Comparison of ENCODE assay signal across 19 cellular contexts in genomic region chr6:29227235-29227634, GRCh38. TPM values are rescaled to one million over a fixed set of nuclear protein-coding genes. Genes with fewer than 3 reads are reported as not detected.
DNase-seq lines count a peak whose midpoint lies in the region; ATAC-seq and TF ChIP-seq lines count a peak whose summit lies in the region.
"Had no signal": no experiment of that assay in that cellular context is flagged by ENCODE, and none has a peak within 500 bp of the region (broad histone marks: within the 10 kb centered on the region; RNA-seq: fewer than 3 reads in every experiment).

No MANE protein-coding gene starts in this region.

- no peaks in the 10 kb centered on the region for H3K9me2 ChIP-seq in HCT116 (ENCODE audit: insufficient read depth)
- H3K9me2 ChIP-seq: SK-N-SH had no signal

- H3K9ac ChIP-seq in HCT116 (ENCODE audit: low read length): no peak overlapping the region
- H3K9ac ChIP-seq: SK-N-SH had no signal

- no peak overlapping the region for H2AFZ ChIP-seq in HCT116 (ENCODE audit: low read depth, low read length, poor library complexity, severe bottlenecking)

- intact Hi-C loops in HCT116 (cut with micrococcal nuclease) (loop anchor here (2.0 kb wide), 2 partner anchors 388 to 540 kb away; no protein-coding TSS in a partner anchor), aorta (cut with DNase I) (no loop called here)

- H3K79me2 ChIP-seq in HCT116 (ENCODE audit: insufficient read depth, low read length): no peaks in the 10 kb centered on the region

- no peaks in the 10 kb centered on the region for H3K9me3 Mint-ChIP-seq in stimulated activated naive B cell treated with anti-CD40 and anti-IgM and Interleukin-4, amounts not matched to agents 10 μg/mL and 1 μg/mL and 100 μg/mL, for 72 hours

- 72 to 75% methylated on average over 5 of the region's 5 CpGs for WGBS in aorta, 2 donors

- H3K36me3 ChIP-seq in HCT116 (ENCODE audit: control insufficient read depth in 1 of 2, insufficient read depth in 2 of 2, low read length in 2 of 2) (no peaks in the 10 kb centered on the region), WERI-Rb-1 (no peaks in the 10 kb centered on the region), aorta (ENCODE audit: control insufficient read depth in 1 of 2, insufficient read depth in 2 of 2, low read length in 1 of 2) (no peaks in the 10 kb centered on the region)

- ATAC-seq in HCT116 (no peak), left lobe of liver (peak; percentile 62), GM19397 (IDR thresholded peaks at IDR 0.05; ENCODE audit: unreplicated experiment) (no peak), HG02981 (IDR thresholded peaks at IDR 0.05; ENCODE audit: unreplicated experiment) (no peak), aorta (ENCODE audit: low FRiP score) (no peak)
- no peak for ATAC-seq in stimulated activated naive B cell treated with anti-CD40 and anti-IgM and Interleukin-4, amounts not matched to agents 10 μg/mL and 1 μg/mL and 100 μg/mL, for 72 hours (replicated peaks)

- H3K4me3 Mint-ChIP-seq in stimulated activated naive B cell treated with anti-CD40 and anti-IgM and Interleukin-4, amounts not matched to agents 10 μg/mL and 1 μg/mL and 100 μg/mL, for 72 hours: no peak overlapping the region
- H3K4me3 Mint-ChIP-seq: HFFc6 had no signal

- no TSS peak for BruUV-seq in HCT116 (replicated peaks; lab: Mats Ljungman, UMichigan)

- DNase-seq in Daoy (ENCODE audit: low read depth): peak; percentile 30
- no peak for DNase-seq in HCT116 (ENCODE audit: low read depth, low spot score)
- no peak for DNase-seq in WERI-Rb-1
- no peak for DNase-seq in left lobe of liver (ENCODE audit: low spot score)
- no peak for DNase-seq in aorta
- DNase-seq in stimulated activated naive B cell treated with anti-CD40 and anti-IgM and Interleukin-4, amounts not matched to agents 10 μg/mL and 1 μg/mL and 100 μg/mL, for 72 hours: no peak
- DNase-seq: COR-L47, GOT3, HFFc6, MV-4-11, NCI-H1436 treated with DMSO at 0.1 percent for 48 hours, NCI-H2029 treated with DMSO at 0.1 percent for 48 hours, NCI-H510A, NCI-H774, Right ventricle myocardium superior, SK-N-SH had no signal

- H3K4me1 ChIP-seq in HCT116 (ENCODE audit: control insufficient read depth in 1 of 2, insufficient read depth in 2 of 2, low read length in 2 of 2) (no peaks in the 10 kb centered on the region), aorta (ENCODE audit: control insufficient read depth in 1 of 2, insufficient read depth in 2 of 2, low read length in 2 of 2) (no peaks in the 10 kb centered on the region)

- H3K9me3 ChIP-seq in HCT116 (ENCODE audit: control insufficient read depth in 1 of 2, insufficient read depth in 1 of 2, low read depth in 1 of 2, low read length in 2 of 2) (no peaks in the 10 kb centered on the region), WERI-Rb-1 (ENCODE audit: severe bottlenecking) (peaks cover 4% of the 10 kb centered on the region), aorta (ENCODE audit: control insufficient read depth, low read length) (peaks cover 2% of the 10 kb centered on the region)
- H3K9me3 ChIP-seq: SK-N-SH had no signal

- TF ChIP-seq CTCF in HCT116 (IDR thresholded peaks at IDR 0.05 in 2 of 3, conservative IDR thresholded peaks at IDR 0.05 in 1 of 3; ENCODE audit: borderline replicate concordance in 1 of 3, insufficient read depth in 1 of 3, low read depth in 2 of 3, low read length in 2 of 3): peak in 2 of 3 experiments; percentile 29 to 30; a peak in 3 of 6 replicates
- peak; percentile 20; the same call in 1 of the 2 replicates for TF ChIP-seq CTCF in WERI-Rb-1 (IDR thresholded peaks at IDR 0.05; ENCODE audit: low read depth, low read length)

- no peak for TF ChIP-seq POLR2A in HCT116 (IDR thresholded peaks at IDR 0.05; ENCODE audit: borderline replicate concordance, extremely low read depth, insufficient read depth, insufficient read length)

- no peaks in the 10 kb centered on the region for H3K36me3 Mint-ChIP-seq in stimulated activated naive B cell treated with anti-CD40 and anti-IgM and Interleukin-4, amounts not matched to agents 10 μg/mL and 1 μg/mL and 100 μg/mL, for 72 hours

- H3K4me1 Mint-ChIP-seq in stimulated activated naive B cell treated with anti-CD40 and anti-IgM and Interleukin-4, amounts not matched to agents 10 μg/mL and 1 μg/mL and 100 μg/mL, for 72 hours: peaks cover 0 to 6% of the 10 kb centered on the region in 2 donors

- POLR2A ChIA-PET in HCT116 (lab: Charles Lee): no interaction called here

- H3K27ac Mint-ChIP-seq in stimulated activated naive B cell treated with anti-CD40 and anti-IgM and Interleukin-4, amounts not matched to agents 10 μg/mL and 1 μg/mL and 100 μg/mL, for 72 hours: no peak overlapping the region
- H3K27ac Mint-ChIP-seq: HFFc6 had no signal

- RAD21 ChIA-PET in HCT116 (lab: Charles Lee; ENCODE audit: low non-redundant PET in 1 of 2, low total read pairs in 2 of 2, uncharacterized antibody in 2 of 2, unreplicated experiment in 2 of 2): no interaction called here

- no peak overlapping the region for H3K4me3 ChIP-seq in HCT116 (replicated peaks in 1 of 2; ENCODE audit: low read depth in 1 of 2, low read length in 2 of 2)
- no peak overlapping the region for H3K4me3 ChIP-seq in WERI-Rb-1 (ENCODE audit: low read depth, low read length)
- H3K4me3 ChIP-seq in aorta (ENCODE audit: low read length in 2 of 2): no peak overlapping the region

- peaks cover 7% of the 10 kb centered on the region; the same call in 1 of the 2 replicates for H3K27me3 ChIP-seq in HCT116 (ENCODE audit: insufficient read depth, low read length)
- H3K27me3 ChIP-seq in WERI-Rb-1 (ENCODE audit: insufficient read depth, low read depth, severe bottlenecking): peaks cover 98% of the 10 kb centered on the region
- H3K27me3 ChIP-seq in aorta (ENCODE audit: control insufficient read depth in 1 of 2, insufficient read depth in 2 of 2, low read length in 1 of 2): peaks cover 0 to 2% of the 10 kb centered on the region in 2 donors

- peak; percentile 63 for TF ChIP-seq RAD21 in HCT116 (IDR thresholded peaks at IDR 0.05; ENCODE audit: low read depth)

- H3K27ac ChIP-seq in HCT116 (ENCODE audit: low read depth, low read length): no peak overlapping the region
- H3K27ac ChIP-seq in WERI-Rb-1: no peak overlapping the region
- H3K27ac ChIP-seq in aorta (ENCODE audit: low read depth in 1 of 2, low read length in 2 of 2): no peak overlapping the region

- H3K4me2 ChIP-seq in HCT116 (ENCODE audit: low read length): no peak overlapping the region
- H3K4me2 ChIP-seq: SK-N-SH had no signal

- peaks cover 31 to 37% of the 10 kb centered on the region in 2 donors for H3K27me3 Mint-ChIP-seq in stimulated activated naive B cell treated with anti-CD40 and anti-IgM and Interleukin-4, amounts not matched to agents 10 μg/mL and 1 μg/mL and 100 μg/mL, for 72 hours

- no peaks in the 10 kb centered on the region for H4K20me1 ChIP-seq in HCT116 (ENCODE audit: insufficient read depth)

- CTCF ChIA-PET in HCT116 (lab: Charles Lee): interaction anchor here (1.0 to 1.8 kb wide), 5 partner anchors 155 to 543 kb away, joined by 3 to 5 read pairs (median 4); no protein-coding TSS in a partner anchor

TF ChIP-seq in HCT116, 20 proteins besides CTCF, POLR2A, EP300 and RAD21:
- no peak for TF ChIP-seq YY1 (IDR thresholded peaks at IDR 0.05; ENCODE audit: extremely low read depth, insufficient replicate concordance, low read depth, low read length)
- no peak for TF ChIP-seq JUND (IDR thresholded peaks at IDR 0.05)
- no peak for TF ChIP-seq POLR2AphosphoS5 (IDR thresholded peaks at IDR 0.05; ENCODE audit: low read depth, low read length)
- no peak for TF ChIP-seq EGR1 (IDR thresholded peaks at IDR 0.05; ENCODE audit: low read depth)
- TF ChIP-seq SRF (IDR thresholded peaks at IDR 0.05; ENCODE audit: low read depth): no peak
- no peak for TF ChIP-seq FOSL1 (IDR thresholded peaks at IDR 0.05; ENCODE audit: low read depth)
- no peak for TF ChIP-seq EZH2 (IDR thresholded peaks at IDR 0.05)
- TF ChIP-seq REST (IDR thresholded peaks at IDR 0.05; ENCODE audit: low read depth): no peak
- TF ChIP-seq ZFX (IDR thresholded peaks at IDR 0.05): no peak
- TF ChIP-seq CBX3 (IDR thresholded peaks at IDR 0.05; ENCODE audit: low read depth): no peak
- TF ChIP-seq EZH2phosphoT487 (IDR thresholded peaks at IDR 0.05; ENCODE audit: borderline replicate concordance): no peak
- TF ChIP-seq SIN3A (IDR thresholded peaks at IDR 0.05; ENCODE audit: low read depth): no peak
- no peak for TF ChIP-seq TCF7L2 (IDR thresholded peaks at IDR 0.05; ENCODE audit: borderline replicate concordance, extremely low read depth, insufficient read depth, insufficient read length)
- no peak for TF ChIP-seq MAX (IDR thresholded peaks at IDR 0.05)
- TF ChIP-seq ZNF274 (IDR thresholded peaks at IDR 0.05; ENCODE audit: low read depth, low read length): no peak
TF ChIP-seq in HCT116: peak in this region for 0.

RNA-seq across cellular contexts. Expression of gene OR2J2, which starts 56.5 kb away (rescaled TPM):
- not detected in 2 replicates for total RNA-seq in Daoy (2014; rRNA removed; shearing (Covaris generic))
- total RNA-seq in HCT116 (2021; ENCODE audit: unreplicated experiment) (not detected), left lobe of liver (not detected), aorta (not detected)
- not detected in 2 replicates for polyA plus RNA-seq in HCT116 (2012)
- polyA plus RNA-seq in aorta: not detected
- total RNA-seq: HFFc6; Right ventricle myocardium superior; T-helper 1 cell treated with Interleukin-12 subunit alpha and Interleukin-12 subunit beta and Interleukin-4 antibody, amounts not matched to agents 30 ng/mL and 1 ng/mL, for 36 hours had no signal
- polyA plus RNA-seq: SK-N-SH had no signal
